Comparison of ENCODE assay signal across 1 cellular context in genomic region chr18:79531926-79532689, GRCh38.
TF ChIP-seq lines count a peak whose summit lies in the region.

No MANE protein-coding gene starts in this region.

TF ChIP-seq in HepG2, 621 proteins besides CTCF, POLR2A, EP300 and RAD21 (continued from another document):
- TF ChIP-seq NFYB (CRISPR knock-in tag; IDR thresholded peaks at IDR 0.05) (no peak), KAT7 (CRISPR knock-in tag; IDR thresholded peaks at IDR 0.05; ENCODE audit: borderline replicate concordance) (no peak), FOXA3 (CRISPR knock-in tag; IDR thresholded peaks at IDR 0.05) (no peak), ZXDC (CRISPR knock-in tag; IDR thresholded peaks at IDR 0.05) (no peak), ZNF530 (CRISPR knock-in tag; IDR thresholded peaks at IDR 0.05; ENCODE audit: low read depth) (no peak), ZBTB20 (CRISPR knock-in tag; IDR thresholded peaks at IDR 0.05; ENCODE audit: borderline replicate concordance, low read depth) (no peak), IKZF5 (CRISPR knock-in tag; IDR thresholded peaks at IDR 0.05) (no peak), HNRNPUL1 (IDR thresholded peaks at IDR 0.05; ENCODE audit: low read depth, low read length) (no peak), GTF2F1 (IDR thresholded peaks at IDR 0.05; ENCODE audit: low read length) (no peak), ZNF569 (CRISPR knock-in tag; IDR thresholded peaks at IDR 0.05; ENCODE audit: borderline replicate concordance) (no peak), ZNF562 (CRISPR knock-in tag; IDR thresholded peaks at IDR 0.05; ENCODE audit: borderline replicate concordance) (no peak)
